In the genomic region with DNA sequence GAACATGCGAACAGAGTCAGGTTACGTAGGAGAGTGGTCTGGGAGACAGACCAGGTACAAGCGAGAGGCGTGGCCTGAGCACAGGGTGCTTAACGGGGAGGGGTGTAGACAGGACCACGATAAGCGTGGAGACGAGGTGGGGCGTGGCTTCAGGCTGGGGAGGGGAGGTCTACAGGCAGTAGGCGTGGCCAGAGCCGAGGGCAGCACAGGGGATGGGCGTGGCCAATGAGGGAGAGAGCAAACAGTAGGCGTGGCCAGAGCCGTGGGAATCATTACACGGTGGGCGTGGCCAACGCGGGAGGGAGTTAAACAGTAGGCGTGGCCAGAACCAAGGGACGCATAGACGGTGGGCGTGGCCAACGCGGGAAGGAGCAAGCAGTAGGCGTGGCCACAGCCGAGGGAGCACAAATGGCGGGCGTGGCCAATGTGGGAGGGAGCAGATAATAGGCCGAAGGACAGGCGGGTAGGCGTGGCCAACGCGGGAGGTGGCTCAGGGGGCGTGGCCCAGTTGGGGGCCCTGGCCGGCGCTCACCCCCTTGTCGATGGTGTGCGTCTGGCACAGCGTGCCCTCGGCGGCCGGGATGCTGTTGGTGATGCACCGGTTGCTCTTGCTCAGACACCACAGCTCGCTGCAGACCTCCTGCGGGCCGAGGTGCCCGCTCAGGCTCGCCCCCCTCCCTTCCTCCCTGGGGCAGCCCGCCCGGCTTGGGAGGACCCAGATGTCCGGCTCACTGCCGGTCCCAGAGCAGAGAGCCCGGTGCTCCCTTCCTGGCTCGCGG, we compare ENCODE assay signal across 8 cellular contexts. TPM values are rescaled to one million over a fixed set of nuclear protein-coding genes. Genes with fewer than 3 reads are reported as not detected.
DNase-seq lines count a peak whose midpoint lies in the region; ATAC-seq and TF ChIP-seq lines count a peak whose summit lies in the region.

No MANE protein-coding gene starts in this region.

- no peak for ATAC-seq in HG02970 (IDR thresholded peaks at IDR 0.05; ENCODE audit: low FRiP score, unreplicated experiment)

- POLR2A ChIA-PET in MCF 10A (lab: Yijun Ruan, JAX), result no interaction called here

- no peaks in the 10 kb centered on the region for H3K36me3 ChIP-seq in breast epithelium

- H3K27ac Mint-ChIP-seq in MCF 10A (ENCODE audit: low read depth, unreplicated experiment), result no peak overlapping the region
- H3K27ac Mint-ChIP-seq in activated CD4-positive, alpha-beta T cell treated with anti-CD3 and anti-CD28 coated beads, Interleukin-2, amount 10 ng/mL, durations not matched to agents 24 days and 14 days, result peak overlapping the region; percentile 17

- peaks cover 6% of the 10 kb centered on the region for H3K4me1 Mint-ChIP-seq in MCF 10A (ENCODE audit: insufficient read depth, unreplicated experiment)
- peaks cover 9% of the 10 kb centered on the region for H3K4me1 Mint-ChIP-seq in activated CD4-positive, alpha-beta T cell treated with anti-CD3 and anti-CD28 coated beads, Interleukin-2, amount 10 ng/mL, durations not matched to agents 24 days and 14 days

- peak overlapping the region in 1 of 2 donors; percentile 10 for H3K27ac ChIP-seq in breast epithelium
- H3K27ac ChIP-seq in layer of hippocampus (ENCODE audit: low read depth, low read length), result peak overlapping the region; percentile 47

- H3K27me3 ChIP-seq in breast epithelium (no peaks in the 10 kb centered on the region), layer of hippocampus (ENCODE audit: control insufficient read depth, insufficient read depth, low read length) (peaks cover 3% of the 10 kb centered on the region)

- DNase-seq in breast epithelium (ENCODE audit: low spot score in 2 of 2) (peak; percentile 94 to 97), MCF 10A (ENCODE audit: unreplicated experiment) (no peak), dedifferentiated amniotic fluid mesenchymal stem cell (ENCODE audit: extremely low spot score) (peak; percentile 93), NCI-H446 treated with DMSO at 0.1 percent for 48 hours (lab: John Stamatoyannopoulos, UW) (no peak)
- DNase-seq in activated CD4-positive, alpha-beta T cell treated with anti-CD3 and anti-CD28 coated beads, Interleukin-2, amount 10 ng/mL, durations not matched to agents 24 days and 14 days, result peak; percentile 93
- peak; percentile 86 to 94 for DNase-seq in stimulated activated CD4-positive, alpha-beta T cell treated with anti-CD3 and anti-CD28 coated beads, Interleukin-15, amount 100 ng/mL, for 1 hour (ENCODE audit: low read depth in 1 of 2, low spot score in 1 of 2)

- TF ChIP-seq POLR2A in breast epithelium (IDR thresholded peaks at IDR 0.05), result no peak

- peaks cover 6% of the 10 kb centered on the region for H3K36me3 Mint-ChIP-seq in MCF 10A (ENCODE audit: insufficient read depth, unreplicated experiment)
- peaks cover 4% of the 10 kb centered on the region for H3K36me3 Mint-ChIP-seq in activated CD4-positive, alpha-beta T cell treated with anti-CD3 and anti-CD28 coated beads, Interleukin-2, amount 10 ng/mL, durations not matched to agents 24 days and 14 days (ENCODE audit: low read depth)

- H3K27me3 Mint-ChIP-seq in MCF 10A (ENCODE audit: insufficient read depth, unreplicated experiment), result peaks cover 10% of the 10 kb centered on the region
- H3K27me3 Mint-ChIP-seq in activated CD4-positive, alpha-beta T cell treated with anti-CD3 and anti-CD28 coated beads, Interleukin-2, amount 10 ng/mL, durations not matched to agents 24 days and 14 days, result peaks cover 16% of the 10 kb centered on the region

- H3K4me3 ChIP-seq in breast epithelium, result peak overlapping the region; percentile 32 to 61 (median 49)

- CTCF ChIA-PET in MCF 10A (lab: Yijun Ruan, JAX), result interaction anchor here (4.2 kb wide), 1 partner anchor 13 kb away, joined by 62 read pairs; the partner anchor contains the start of gene MYO1F

- H3K4me3 Mint-ChIP-seq in MCF 10A (ENCODE audit: unreplicated experiment), result no peak overlapping the region
- H3K4me3 Mint-ChIP-seq in activated CD4-positive, alpha-beta T cell treated with anti-CD3 and anti-CD28 coated beads, Interleukin-2, amount 10 ng/mL, durations not matched to agents 24 days and 14 days, result peak overlapping the region; percentile 80

- H3K4me1 ChIP-seq in breast epithelium, result no peaks in the 10 kb centered on the region

- no peak for TF ChIP-seq CTCF in breast epithelium (IDR thresholded peaks at IDR 0.05)
- TF ChIP-seq CTCF in MCF 10A (IDR thresholded peaks at IDR 0.05; ENCODE audit: unreplicated experiment), result no peak

- intact Hi-C loops in breast epithelium (cut with DNase I; ENCODE audit: low total_unique reads), result no loop called here
- intact Hi-C loops in MCF 10A (cut with micrococcal nuclease), result no loop called here
- intact Hi-C loops in activated CD4-positive, alpha-beta T cell treated with anti-CD3 and anti-CD28 coated beads, Interleukin-2, amount 10 ng/mL, durations not matched to agents 24 days and 14 days (cut with micrococcal nuclease), result no loop called here

- H3K9me3 Mint-ChIP-seq in MCF 10A (ENCODE audit: unreplicated experiment), result peaks cover 26% of the 10 kb centered on the region
- peaks cover 12% of the 10 kb centered on the region for H3K9me3 Mint-ChIP-seq in activated CD4-positive, alpha-beta T cell treated with anti-CD3 and anti-CD28 coated beads, Interleukin-2, amount 10 ng/mL, durations not matched to agents 24 days and 14 days

- no peaks in the 10 kb centered on the region for H3K9me3 ChIP-seq in breast epithelium

- no TSS peak for BruUV-seq in MCF 10A (replicated peaks; lab: Mats Ljungman, UMichigan)

RNA-seq across cellular contexts. Expression of gene MYO1F, which starts 15.2 kb away (rescaled TPM):
- 10 to 100 TPM in 2 of 3 donors, 1 to 10 TPM in 1; 8.5 to 31.0 (median 11.3) TPM for total RNA-seq in breast epithelium
- total RNA-seq in MCF 10A (2022), result 0.16 and 0.27 TPM in 2 replicates
- total RNA-seq in activated CD4-positive, alpha-beta T cell treated with anti-CD3 and anti-CD28 coated beads, Interleukin-2, amount 10 ng/mL, durations not matched to agents 24 days and 14 days, result 33.0 and 37.9 TPM in 2 replicates

RNA-seq across cellular contexts. Expression of gene ADAMTS10, which starts 18.1 kb away (rescaled TPM):
- total RNA-seq in breast epithelium, result 10 to 100 TPM; 23.4 to 68.2 (median 48.2) TPM
- total RNA-seq in MCF 10A (2022), result not detected in 2 replicates
- total RNA-seq in activated CD4-positive, alpha-beta T cell treated with anti-CD3 and anti-CD28 coated beads, Interleukin-2, amount 10 ng/mL, durations not matched to agents 24 days and 14 days, result 2.4 and 2.5 TPM in 2 replicates

RNA-seq across cellular contexts. Expression of gene NFILZ, which starts 38.0 kb away (rescaled TPM):
- not detected for total RNA-seq in breast epithelium
- not detected in 2 replicates for total RNA-seq in MCF 10A (2022)
- total RNA-seq in activated CD4-positive, alpha-beta T cell treated with anti-CD3 and anti-CD28 coated beads, Interleukin-2, amount 10 ng/mL, durations not matched to agents 24 days and 14 days, result not detected in 2 replicates

Comparison
In these comparisons a context has a peak if more than half of its experiments do, and no peak if none do; other contexts are left out.
1. DNase-seq: peak in breast epithelium (2 of 2), activated CD4-positive, alpha-beta T cell treated with anti-CD3 and anti-CD28 coated beads, Interleukin-2, amount 10 ng/mL, durations not matched to agents 24 days and 14 days (single experiment), dedifferentiated amniotic fluid mesenchymal stem cell (single experiment) and stimulated activated CD4-positive, alpha-beta T cell treated with anti-CD3 and anti-CD28 coated beads, Interleukin-15, amount 100 ng/mL, for 1 hour (2 of 2); none in MCF 10A (single experiment) and NCI-H446 treated with DMSO at 0.1 percent for 48 hours (single experiment).